Comparison of ENCODE assay signal across 17 cellular contexts in genomic region chr10:78997635-78998618, GRCh38.
DNase-seq lines count a peak whose midpoint lies in the region; ATAC-seq and TF ChIP-seq lines count a peak whose summit lies in the region.
"Had no signal": no experiment of that assay in that cellular context is flagged by ENCODE, and none has a peak within 500 bp of the region (broad histone marks: within the 10 kb centered on the region; RNA-seq: fewer than 3 reads in every experiment).

No MANE protein-coding gene starts in this region.

- peaks cover 19% of the 10 kb centered on the region for H3K4me1 Mint-ChIP-seq in CD14-positive monocyte
- H3K4me1 Mint-ChIP-seq in brain: peaks cover 68% of the 10 kb centered on the region
- peaks cover 4% of the 10 kb centered on the region for H3K4me1 Mint-ChIP-seq in mesothelial cell of epicardium

- H3K9me3 Mint-ChIP-seq in CD14-positive monocyte (peaks cover 0 to 3% (median 0%) of the 10 kb centered on the region in 7 donors), brain (peaks cover 0 to 7% (median 0%) of the 10 kb centered on the region in 5 experiments), mesothelial cell of epicardium (no peaks in the 10 kb centered on the region)
- H3K9me3 Mint-ChIP-seq: activated CD4-positive, alpha-beta T cell treated with anti-CD3 and anti-CD28 coated beads, Interleukin-2, amount 10 ng/mL, durations not matched to agents 24 days and 14 days; activated naive CD4-positive, alpha-beta T cell treated with anti-CD3 and anti-CD28 coated beads, Interleukin-2, amount 10 ng/mL, durations not matched to agents 7 days and 5 days had no signal

- CTCF ChIA-PET in GM10248 (lab: Yijun Ruan, JAX): interaction anchor here (0.8 to 1.1 kb wide), 2 partner anchors 10 to 23 kb away, joined by 3 to 4 read pairs; no protein-coding TSS in a partner anchor

- intact Hi-C loops in CD14-positive monocyte (cut with micrococcal nuclease): no loop called here

- peak overlapping the region in 1 of 2 donors; percentile 62 for H3K4me3 Mint-ChIP-seq in CD14-positive monocyte
- no peak overlapping the region for H3K4me3 Mint-ChIP-seq in brain
- no peak overlapping the region for H3K4me3 Mint-ChIP-seq in mesothelial cell of epicardium
- H3K4me3 Mint-ChIP-seq: activated CD4-positive, alpha-beta T cell treated with anti-CD3 and anti-CD28 coated beads, Interleukin-2, amount 10 ng/mL, durations not matched to agents 24 days and 14 days; activated naive CD4-positive, alpha-beta T cell treated with anti-CD3 and anti-CD28 coated beads, Interleukin-2, amount 10 ng/mL, durations not matched to agents 7 days and 5 days had no signal

- POLR2A ChIA-PET in GM10248 (lab: Yijun Ruan, JAX): no interaction called here

- H3K27ac Mint-ChIP-seq in CD14-positive monocyte: peak overlapping the region in 4 of 7 donors; percentile 24 to 43 (median 39)
- peak overlapping the region in 4 of 5 experiments; percentile 14 to 91 (median 48) for H3K27ac Mint-ChIP-seq in brain
- H3K27ac Mint-ChIP-seq in mesothelial cell of epicardium: no peak overlapping the region
- H3K27ac Mint-ChIP-seq: activated CD4-positive, alpha-beta T cell treated with anti-CD3 and anti-CD28 coated beads, Interleukin-2, amount 10 ng/mL, durations not matched to agents 24 days and 14 days; activated naive CD4-positive, alpha-beta T cell treated with anti-CD3 and anti-CD28 coated beads, Interleukin-2, amount 10 ng/mL, durations not matched to agents 7 days and 5 days had no signal

- H3K27me3 Mint-ChIP-seq in CD14-positive monocyte (ENCODE audit: low read depth in 3 of 3) (peaks cover 5 to 10% (median 7%) of the 10 kb centered on the region in 3 donors), brain (peaks cover 7% of the 10 kb centered on the region), mesothelial cell of epicardium (ENCODE audit: low read depth) (no peaks in the 10 kb centered on the region)

- DNase-seq in CD14-positive monocyte (ENCODE audit: low spot score) (no peak), HuH-7 (ENCODE audit: low spot score) (peak; percentile 33), omental fat pad (ENCODE audit: low spot score) (no peak), GM10248 (ENCODE audit: extremely low spot score) (no peak), NCI-H2081 treated with DMSO at 0.1 percent for 48 hours (lab: John Stamatoyannopoulos, UW) (no peak), mesothelial cell of epicardium (ENCODE audit: low spot score in 2 of 2, unreplicated experiment in 2 of 2) (no peak), DMS79 (lab: John Stamatoyannopoulos, UW) (no peak)
- DNase-seq: activated CD4-positive, alpha-beta T cell treated with anti-CD3 and anti-CD28 coated beads, Interleukin-2, amount 10 ng/mL, durations not matched to agents 24 days and 14 days; activated naive CD4-positive, alpha-beta T cell treated with anti-CD3 and anti-CD28 coated beads, Interleukin-2, amount 10 ng/mL, durations not matched to agents 7 days and 5 days; colonic mucosa; foreskin keratinocyte; GF-D8; NCI-H1694; NCI-H345; occipital lobe; stimulated activated CD4-positive, alpha-beta T cell treated with anti-CD3 and anti-CD28 coated beads, Interleukin-2, amount 100 ng/mL, for 48 hours had no signal

- peak; percentile 17 for ATAC-seq in omental fat pad (ENCODE audit: low FRiP score)
- ATAC-seq: foreskin keratinocyte had no signal

- no peaks in the 10 kb centered on the region for H3K36me3 Mint-ChIP-seq in CD14-positive monocyte
- no peaks in the 10 kb centered on the region for H3K36me3 Mint-ChIP-seq in brain
- H3K36me3 Mint-ChIP-seq in mesothelial cell of epicardium: no peaks in the 10 kb centered on the region
- H3K36me3 Mint-ChIP-seq: activated naive CD4-positive, alpha-beta T cell treated with anti-CD3 and anti-CD28 coated beads, Interleukin-2, amount 10 ng/mL, durations not matched to agents 7 days and 5 days had no signal

- no peak for TF ChIP-seq CTCF in CD14-positive monocyte (IDR thresholded peaks at IDR 0.05)
- no peak for TF ChIP-seq CTCF in brain (conservative IDR thresholded peaks at IDR 0.05)
- TF ChIP-seq CTCF in omental fat pad (IDR thresholded peaks at IDR 0.05): no peak
- no peak for TF ChIP-seq CTCF in GM10248 (IDR thresholded peaks at IDR 0.05; ENCODE audit: control extremely low read depth, extremely low read depth, low read depth, missing control alignments)
- TF ChIP-seq CTCF in mesothelial cell of epicardium (IDR thresholded peaks at IDR 0.05; ENCODE audit: unreplicated experiment): no peak
